In the genomic region with DNA sequence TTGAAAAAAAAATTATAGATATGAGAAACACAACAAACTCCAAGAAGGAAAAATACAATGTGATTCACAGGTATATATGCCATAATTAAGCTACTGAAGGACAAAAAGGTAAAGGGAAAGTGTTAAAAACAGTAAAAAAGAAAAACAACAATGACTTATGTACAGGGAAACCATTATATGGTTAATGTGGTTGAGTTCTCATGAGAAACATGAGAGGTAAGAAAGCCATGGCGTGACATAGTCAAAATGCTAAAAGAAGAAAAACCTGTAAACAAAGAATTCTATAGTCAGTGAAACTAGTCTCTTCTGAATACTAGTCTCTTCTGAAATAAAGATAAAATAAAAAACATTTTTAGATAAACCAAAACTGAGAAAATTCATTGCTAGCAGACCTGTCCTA, we compare ENCODE assay signal across 25 cellular contexts.
"Had no signal": no experiment of that assay in that cellular context is flagged by ENCODE, and none has a peak within 500 bp of the region (broad histone marks: within the 10 kb centered on the region; RNA-seq: fewer than 3 reads in every experiment).

No MANE protein-coding gene starts in this region.

- H3K9me3 ChIP-seq: ovary, right lobe of liver, thyroid gland, upper lobe of right lung, uterus had no signal

- H3K27ac ChIP-seq: neural progenitor cell, ovary, parathyroid adenoma, psoas muscle, right lobe of liver, sigmoid colon, stomach, thoracic aorta, thyroid gland, tibial nerve, upper lobe of right lung, uterus had no signal

- H3K36me3 ChIP-seq: ovary, right lobe of liver, sigmoid colon, stomach, thoracic aorta, thyroid gland, tibial nerve, upper lobe of right lung, uterus had no signal

- H3K27me3 ChIP-seq: neural progenitor cell, ovary, right lobe of liver, sigmoid colon, stomach, thyroid gland, tibial nerve, upper lobe of right lung, uterus had no signal

- H3K4me3 ChIP-seq: neural progenitor cell, ovary, psoas muscle, right lobe of liver, sigmoid colon, stomach, thoracic aorta, thyroid gland, tibial nerve, upper lobe of right lung, uterus had no signal

- ATAC-seq: naive thymus-derived CD4-positive, alpha-beta T cell; natural killer cell; psoas muscle; right cardiac atrium; right lobe of liver; stimulated activated effector memory CD8-positive, alpha-beta T cell treated with anti-CD3 and anti-CD28 coated beads, Interleukin-12 subunit alpha, Interleukin-12 subunit beta, amount 100 ng/mL, for 72 hours; stimulated activated naive B cell treated with anti-CD40 and anti-IgM and Interleukin-4, amounts not matched to agents 10 μg/mL and 1 μg/mL and 100 μg/mL, for 72 hours; upper lobe of right lung had no signal

- DNase-seq: naive thymus-derived CD4-positive, alpha-beta T cell; natural killer cell; occipital lobe; ovary; posterior cingulate gyrus; psoas muscle; right cardiac atrium; right lobe of liver; sigmoid colon; small intestine; stimulated activated CD4-positive, alpha-beta T cell treated with anti-CD3 and anti-CD28 coated beads, Interleukin-15, amount 100 ng/mL, for 24 hours; stimulated activated CD4-positive, alpha-beta T cell treated with anti-CD3 and anti-CD28 coated beads, Interleukin-2, amount 100 ng/mL, for 24 hours; stimulated activated CD4-positive, alpha-beta T cell treated with anti-CD3 and anti-CD28 coated beads, Interleukin-2, amount 100 ng/mL, for 48 hours; stimulated activated CD4-positive, alpha-beta T cell treated with anti-CD3 and anti-CD28 coated beads, Interleukin-4, amount 100 ng/mL, for 24 hours; stimulated activated naive B cell treated with anti-CD40 and anti-IgM and Interleukin-4, amounts not matched to agents 10 μg/mL and 1 μg/mL and 100 μg/mL, for 72 hours; stimulated activated naive CD4-positive, alpha-beta T cell treated with Interleukin-2 at 50 U/mL for 16 hours; stomach; thyroid gland; upper lobe of right lung; uterus had no signal

- H3K4me1 ChIP-seq: parathyroid adenoma, psoas muscle, right lobe of liver, sigmoid colon, stomach, thyroid gland, tibial nerve, upper lobe of right lung, uterus had no signal
